ENCODE assay signal across 23 cellular contexts in the genomic region with DNA sequence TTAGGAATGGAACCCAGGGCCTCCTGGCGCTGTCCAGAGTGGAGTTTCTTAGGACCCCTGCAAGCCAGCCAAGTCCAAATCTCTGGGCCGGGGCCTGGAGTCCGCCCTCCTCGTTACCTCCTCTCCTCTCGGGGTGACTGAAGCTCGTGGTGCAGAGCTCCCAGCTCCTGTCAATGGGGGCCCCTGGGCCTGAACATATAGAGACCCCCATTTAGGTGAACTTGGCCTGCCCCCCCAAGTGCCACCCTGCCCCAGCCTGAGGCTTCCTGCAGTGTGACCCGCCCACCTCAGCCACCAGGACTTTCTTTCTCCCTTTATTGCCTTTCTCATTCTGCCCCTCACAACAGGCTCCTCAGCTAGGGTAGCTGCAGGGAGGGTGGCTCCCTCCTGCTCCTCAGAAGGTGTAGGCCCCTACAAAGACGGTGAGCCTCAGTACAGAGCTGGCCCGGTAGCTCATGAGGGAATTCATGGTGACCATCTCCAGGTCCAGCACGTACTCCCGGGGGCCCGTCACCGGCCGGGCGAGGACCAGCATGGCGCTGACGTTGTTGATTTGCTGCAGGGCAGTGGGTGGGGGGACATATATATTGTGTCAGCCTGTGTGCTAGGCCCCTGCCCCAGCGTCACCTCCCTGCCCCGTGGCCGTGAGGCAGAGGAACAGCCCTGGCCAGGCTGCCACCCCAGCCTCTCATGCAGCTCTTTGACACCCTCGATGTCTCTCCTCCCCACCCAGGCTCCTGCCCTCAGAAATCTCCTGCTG. TPM values are rescaled to one million over a fixed set of nuclear protein-coding genes. Genes with fewer than 3 reads are reported as not detected.
DNase-seq lines count a peak whose midpoint lies in the region; ATAC-seq and TF ChIP-seq lines count a peak whose summit lies in the region.
"Had no signal": no experiment of that assay in that cellular context is flagged by ENCODE, and none has a peak within 500 bp of the region (broad histone marks: within the 10 kb centered on the region; RNA-seq: fewer than 3 reads in every experiment).

No MANE protein-coding gene starts in this region.

- H3K4me3 ChIP-seq in Panc1 (ENCODE audit: low read depth in 2 of 2, low read length in 2 of 2) (no peak overlapping the region), iPS-20b (ENCODE audit: low read length) (peak overlapping the region; percentile 72; the same call in 1 of the 2 replicates), spleen (no peak overlapping the region)
- H3K4me3 ChIP-seq: tibial nerve had no signal

- in situ Hi-C loops in Panc1 (cut with HindIII; ENCODE audit: low pct_unique_long_range_greater_than_20kb, low sequenced_read_pairs), result no loop called here

- H3K36me3 ChIP-seq in Panc1 (ENCODE audit: control insufficient read depth, insufficient read depth, low read length) (no peaks in the 10 kb centered on the region; the same call in 1 of the 2 replicates), iPS-20b (ENCODE audit: insufficient read depth, low read depth, low read length) (peaks cover 50% of the 10 kb centered on the region), spleen (peaks cover 5 to 68% (median 55%) of the 10 kb centered on the region in 6 donors)

- BruUV-seq in Panc1 (replicated peaks; lab: Mats Ljungman, UMichigan), result no TSS peak

- peak overlapping the region; percentile 58 for H3K27ac ChIP-seq in Panc1 (ENCODE audit: low read length)
- no peak overlapping the region for H3K27ac ChIP-seq in iPS-20b (ENCODE audit: low read length)
- peak overlapping the region in 1 of 8 donors; percentile 2 for H3K27ac ChIP-seq in spleen
- H3K27ac ChIP-seq: epithelial cell of prostate, tibial nerve had no signal

- no peak overlapping the region for H3K9ac ChIP-seq in iPS-20b (ENCODE audit: low read depth, low read length)

- H3K9me3 ChIP-seq in Panc1 (ENCODE audit: control insufficient read depth, insufficient read depth, low read depth, low read length) (no peaks in the 10 kb centered on the region), iPS-20b (ENCODE audit: insufficient read depth, low read depth, low read length) (no peaks in the 10 kb centered on the region), spleen (no peaks in the 10 kb centered on the region)
- H3K9me3 ChIP-seq: tibial nerve had no signal

- H3K4me1 ChIP-seq in Panc1 (ENCODE audit: control insufficient read depth, insufficient read depth, low read length) (peaks cover 23% of the 10 kb centered on the region), iPS-20b (ENCODE audit: insufficient read depth, low read length) (peaks cover under 1% of the 10 kb centered on the region; the same call in 1 of the 2 replicates), spleen (peaks cover 14 to 75% (median 41%) of the 10 kb centered on the region in 6 donors)

- CTCF ChIA-PET in activated CD4-positive, alpha-beta T cell treated with anti-CD3 and anti-CD28 coated beads, Interleukin-2, amount 10 ng/mL, durations not matched to agents 7 days and 5 days (lab: Charles Lee), result interaction anchor here (25.8 kb wide), 1 partner anchor 21 kb away, joined by 590 read pairs; a partner anchor contains a TSS
- CTCF ChIA-PET in Panc1 (lab: Charles Lee), result no interaction called here

- POLR2A ChIA-PET in activated CD4-positive, alpha-beta T cell treated with anti-CD3 and anti-CD28 coated beads, Interleukin-2, amount 10 ng/mL, durations not matched to agents 7 days and 5 days (lab: Charles Lee), result no interaction called here
- POLR2A ChIA-PET in Panc1 (lab: Charles Lee), result interaction anchor here (0.6 kb wide), 1 partner anchor 31 kb away, joined by 3 read pairs; no protein-coding TSS in a partner anchor

- H3K27me3 ChIP-seq in Panc1 (ENCODE audit: control insufficient read depth, insufficient read depth, low read length) (no peaks in the 10 kb centered on the region), iPS-20b (ENCODE audit: insufficient read depth, low read length) (peaks cover 16% of the 10 kb centered on the region; the same call in 1 of the 2 replicates), spleen (replicated peaks in 1 of 7) (no peaks in the 10 kb centered on the region)
- H3K27me3 ChIP-seq: dorsolateral prefrontal cortex, tibial nerve had no signal

- H3K27me3 Mint-ChIP-seq in activated CD4-positive, alpha-beta T cell treated with anti-CD3 and anti-CD28 coated beads, Interleukin-2, amount 10 ng/mL, durations not matched to agents 7 days and 5 days, result no peaks in the 10 kb centered on the region
- H3K27me3 Mint-ChIP-seq in activated CD4-positive, alpha-beta T cell treated with anti-CD3 and anti-CD28 coated beads, Interleukin-2, amount 10 ng/mL, durations not matched to agents 24 days and 14 days, result no peaks in the 10 kb centered on the region
- H3K27me3 Mint-ChIP-seq: stimulated activated naive CD8-positive, alpha-beta T cell treated with anti-CD3 and anti-CD28 coated beads, Interleukin-15, amount 100 ng/mL, for 72 hours had no signal

- no peak for DNase-seq in activated CD4-positive, alpha-beta T cell treated with anti-CD3 and anti-CD28 coated beads, Interleukin-2, amount 10 ng/mL, durations not matched to agents 7 days and 5 days
- no peak for DNase-seq in activated CD4-positive, alpha-beta T cell treated with anti-CD3 and anti-CD28 coated beads, Interleukin-2, amount 10 ng/mL, durations not matched to agents 24 days and 14 days
- DNase-seq in Panc1 (ENCODE audit: low read depth, low spot score), result no peak
- DNase-seq in spleen, result peak; percentile 75
- no peak for DNase-seq in hepatic stellate cell (ENCODE audit: low spot score)
- DNase-seq in amniotic stem cell (lab: John Stamatoyannopoulos, UW), result no peak
- no peak for DNase-seq in effector CD4-positive, alpha-beta T cell
- DNase-seq: 8988T; activated CD4-positive, alpha-beta T cell treated with anti-CD3 and anti-CD28 coated beads, Interleukin-2, amount 50 U/mL, for 4 hours; activated effector memory CD4-positive, alpha-beta T cell treated with anti-CD3 and anti-CD28 coated beads, Interleukin-2, amount 50 U/mL, for 16 hours; hippocampal formation; mammary epithelial cell; NCI-H1694 treated with DMSO at 0.1 percent for 48 hours; NCI-H2227 treated with DMSO at 0.1 percent for 48 hours; NCI-H748 treated with DMSO at 0.1 percent for 48 hours; SIG-M5; stimulated activated naive CD8-positive, alpha-beta T cell treated with anti-CD3 and anti-CD28 coated beads, Interleukin-15, amount 100 ng/mL, for 72 hours had no signal

- peaks cover 35% of the 10 kb centered on the region for H3K4me1 Mint-ChIP-seq in activated CD4-positive, alpha-beta T cell treated with anti-CD3 and anti-CD28 coated beads, Interleukin-2, amount 10 ng/mL, durations not matched to agents 7 days and 5 days
- peaks cover 18% of the 10 kb centered on the region for H3K4me1 Mint-ChIP-seq in activated CD4-positive, alpha-beta T cell treated with anti-CD3 and anti-CD28 coated beads, Interleukin-2, amount 10 ng/mL, durations not matched to agents 24 days and 14 days

- TF ChIP-seq POLR2A in spleen (IDR thresholded peaks at IDR 0.05), result no peak

- no peaks in the 10 kb centered on the region for H3K9me3 Mint-ChIP-seq in activated CD4-positive, alpha-beta T cell treated with anti-CD3 and anti-CD28 coated beads, Interleukin-2, amount 10 ng/mL, durations not matched to agents 7 days and 5 days
- H3K9me3 Mint-ChIP-seq in activated CD4-positive, alpha-beta T cell treated with anti-CD3 and anti-CD28 coated beads, Interleukin-2, amount 10 ng/mL, durations not matched to agents 24 days and 14 days, result no peaks in the 10 kb centered on the region
- H3K9me3 Mint-ChIP-seq: stimulated activated naive CD8-positive, alpha-beta T cell treated with anti-CD3 and anti-CD28 coated beads, Interleukin-15, amount 100 ng/mL, for 72 hours; T-helper 1 cell treated with Interleukin-12 subunit alpha and Interleukin-12 subunit beta and Interleukin-4 antibody, amounts not matched to agents 30 μg/mL and 1 μg/mL, for 36 hours had no signal

- H3K27ac Mint-ChIP-seq in activated CD4-positive, alpha-beta T cell treated with anti-CD3 and anti-CD28 coated beads, Interleukin-2, amount 10 ng/mL, durations not matched to agents 7 days and 5 days, result peak overlapping the region; percentile 68
- H3K27ac Mint-ChIP-seq in activated CD4-positive, alpha-beta T cell treated with anti-CD3 and anti-CD28 coated beads, Interleukin-2, amount 10 ng/mL, durations not matched to agents 24 days and 14 days, result no peak overlapping the region
- H3K27ac Mint-ChIP-seq: T-helper 1 cell treated with Interleukin-12 subunit alpha and Interleukin-12 subunit beta and Interleukin-4 antibody, amounts not matched to agents 30 μg/mL and 1 μg/mL, for 36 hours had no signal

- ATAC-seq in Panc1, result no peak
- ATAC-seq: stimulated activated naive CD8-positive, alpha-beta T cell treated with anti-CD3 and anti-CD28 coated beads, Interleukin-15, amount 100 ng/mL, for 72 hours had no signal

- TF ChIP-seq CTCF in Panc1 (IDR thresholded peaks at IDR 0.05) (no peak), spleen (IDR thresholded peaks at IDR 0.05 in 8 of 11, conservative IDR thresholded peaks at IDR 0.05 in 3 of 11) (no peak)

- intact Hi-C loops in activated CD4-positive, alpha-beta T cell treated with anti-CD3 and anti-CD28 coated beads, Interleukin-2, amount 10 ng/mL, durations not matched to agents 24 days and 14 days (cut with micrococcal nuclease), result no loop called here
- intact Hi-C loops in Panc1 (cut with micrococcal nuclease; ENCODE audit: unreplicated experiment), result no loop called here
- intact Hi-C loops in spleen (cut with DNase I; ENCODE audit: low total_unique reads), result no loop called here

- H3K36me3 Mint-ChIP-seq in activated CD4-positive, alpha-beta T cell treated with anti-CD3 and anti-CD28 coated beads, Interleukin-2, amount 10 ng/mL, durations not matched to agents 7 days and 5 days (ENCODE audit: low read depth), result peaks cover 34% of the 10 kb centered on the region
- peaks cover 35% of the 10 kb centered on the region for H3K36me3 Mint-ChIP-seq in activated CD4-positive, alpha-beta T cell treated with anti-CD3 and anti-CD28 coated beads, Interleukin-2, amount 10 ng/mL, durations not matched to agents 24 days and 14 days (ENCODE audit: low read depth)

- 87 to 91% (median 90%) methylated on average over 14 to 21 of the region's 21 CpGs for WGBS in spleen, 5 donors

- no peak overlapping the region for H3K4me3 Mint-ChIP-seq in activated CD4-positive, alpha-beta T cell treated with anti-CD3 and anti-CD28 coated beads, Interleukin-2, amount 10 ng/mL, durations not matched to agents 7 days and 5 days
- no peak overlapping the region for H3K4me3 Mint-ChIP-seq in activated CD4-positive, alpha-beta T cell treated with anti-CD3 and anti-CD28 coated beads, Interleukin-2, amount 10 ng/mL, durations not matched to agents 24 days and 14 days
- H3K4me3 Mint-ChIP-seq: stimulated activated naive CD8-positive, alpha-beta T cell treated with anti-CD3 and anti-CD28 coated beads, Interleukin-15, amount 100 ng/mL, for 72 hours; T-helper 1 cell treated with Interleukin-12 subunit alpha and Interleukin-12 subunit beta and Interleukin-4 antibody, amounts not matched to agents 30 μg/mL and 1 μg/mL, for 36 hours had no signal

RNA-seq across cellular contexts. Expression of a gene that starts 5.9 kb away (rescaled TPM):
- total RNA-seq in activated CD4-positive, alpha-beta T cell treated with anti-CD3 and anti-CD28 coated beads, Interleukin-2, amount 10 ng/mL, durations not matched to agents 7 days and 5 days, result 1 to 10 TPM; 9.0 to 9.7 TPM
- 8.4 and 9.1 TPM in 2 replicates for total RNA-seq in activated CD4-positive, alpha-beta T cell treated with anti-CD3 and anti-CD28 coated beads, Interleukin-2, amount 10 ng/mL, durations not matched to agents 24 days and 14 days
- total RNA-seq in Panc1 (2021; ENCODE audit: unreplicated experiment), result 23.7 TPM
- polyA plus RNA-seq in Panc1 (2012; ENCODE audit: insufficient read length), result 44.8 TPM
- total RNA-seq in spleen, result 10 to 100 TPM; 21.0 to 53.5 (median 38.4) TPM
- 10 to 100 TPM; 22.5 to 39.1 (median 31.4) TPM for polyA plus RNA-seq in spleen

RNA-seq across cellular contexts. Expression of a gene that starts 6.5 kb away (rescaled TPM):
- total RNA-seq in activated CD4-positive, alpha-beta T cell treated with anti-CD3 and anti-CD28 coated beads, Interleukin-2, amount 10 ng/mL, durations not matched to agents 7 days and 5 days, result 100 to 1,000 TPM in 1 of 2 experiments, 10 to 100 TPM in 1; 96.6 to 108 TPM
- 77.4 and 80.5 TPM in 2 replicates for total RNA-seq in activated CD4-positive, alpha-beta T cell treated with anti-CD3 and anti-CD28 coated beads, Interleukin-2, amount 10 ng/mL, durations not matched to agents 24 days and 14 days
- total RNA-seq in Panc1 (2021; ENCODE audit: unreplicated experiment) (140 TPM), spleen (10 to 100 TPM; 54.8 to 77.3 (median 65.5) TPM)
- polyA plus RNA-seq in Panc1 (2012; ENCODE audit: insufficient read length), result 132 TPM
- polyA plus RNA-seq in spleen, result 10 to 100 TPM; 71.2 to 93.5 (median 89.5) TPM

RNA-seq across cellular contexts. Expression of a gene that starts 8.7 kb away (rescaled TPM):
- 1,000 to 10,000 TPM; 1,543 to 1,707 TPM for total RNA-seq in activated CD4-positive, alpha-beta T cell treated with anti-CD3 and anti-CD28 coated beads, Interleukin-2, amount 10 ng/mL, durations not matched to agents 7 days and 5 days
- total RNA-seq in activated CD4-positive, alpha-beta T cell treated with anti-CD3 and anti-CD28 coated beads, Interleukin-2, amount 10 ng/mL, durations not matched to agents 24 days and 14 days, result 1,047 and 1,065 TPM in 2 replicates
- total RNA-seq in Panc1 (2021; ENCODE audit: unreplicated experiment), result 1,911 TPM
- polyA plus RNA-seq in Panc1 (2012; ENCODE audit: insufficient read length), result 2,777 TPM
- total RNA-seq in spleen, result 1,000 to 10,000 TPM in 2 of 7 donors, 100 to 1,000 TPM in 5; 666 to 1,219 (median 868) TPM
- 100 to 1,000 TPM; 562 to 869 (median 862) TPM for polyA plus RNA-seq in spleen

RNA-seq across cellular contexts. Expression of a gene that starts 12.9 kb away (rescaled TPM):
- total RNA-seq in activated CD4-positive, alpha-beta T cell treated with anti-CD3 and anti-CD28 coated beads, Interleukin-2, amount 10 ng/mL, durations not matched to agents 7 days and 5 days, result 10 to 100 TPM; 22.9 to 23.6 TPM
- 4.9 and 7.5 TPM in 2 replicates for total RNA-seq in activated CD4-positive, alpha-beta T cell treated with anti-CD3 and anti-CD28 coated beads, Interleukin-2, amount 10 ng/mL, durations not matched to agents 24 days and 14 days
- total RNA-seq in Panc1 (2021; ENCODE audit: unreplicated experiment) (not detected), spleen (10 to 100 TPM; 18.8 to 38.2 (median 29.5) TPM)
- polyA plus RNA-seq in Panc1 (2012; ENCODE audit: insufficient read length), result not detected
- polyA plus RNA-seq in spleen, result 10 to 100 TPM in 2 of 3 donors, 1 to 10 TPM in 1; 5.6 to 13.2 (median 10.8) TPM
- total RNA-seq: G401, mammary epithelial cell had no signal

RNA-seq across cellular contexts. Expression of a gene that starts 21.6 kb away (rescaled TPM):
- 100 to 1,000 TPM in 1 of 2 experiments, 10 to 100 TPM in 1; 94.7 to 112 TPM for total RNA-seq in activated CD4-positive, alpha-beta T cell treated with anti-CD3 and anti-CD28 coated beads, Interleukin-2, amount 10 ng/mL, durations not matched to agents 7 days and 5 days
- 91.0 and 95.7 TPM in 2 replicates for total RNA-seq in activated CD4-positive, alpha-beta T cell treated with anti-CD3 and anti-CD28 coated beads, Interleukin-2, amount 10 ng/mL, durations not matched to agents 24 days and 14 days
- 105 TPM for total RNA-seq in Panc1 (2021; ENCODE audit: unreplicated experiment)
- polyA plus RNA-seq in Panc1 (2012; ENCODE audit: insufficient read length), result 154 TPM
- total RNA-seq in spleen, result 10 to 100 TPM; 52.3 to 79.0 (median 64.9) TPM
- 10 to 100 TPM; 61.9 to 66.3 (median 62.3) TPM for polyA plus RNA-seq in spleen
